In genomic region chr11:86099727-86100320, GRCh38 we compare ENCODE assay signal across 15 cellular contexts. TPM values are rescaled to one million over a fixed set of nuclear protein-coding genes. Genes with fewer than 3 reads are reported as not detected.
A peak's percentile ranks its signal among the peaks of the same experiment; 100 is the strongest.
DNase-seq lines count a peak whose midpoint lies in the region; ATAC-seq, FAIRE-seq and TF ChIP-seq lines count a peak whose summit lies in the region.
"Had no signal": no experiment of that assay in that cellular context is flagged by ENCODE, and none has a peak within 500 bp of the region (broad histone marks: within the 10 kb centered on the region; RNA-seq: fewer than 3 reads in every experiment).

No MANE protein-coding gene starts in this region.

- no peak overlapping the region for H3K27ac Mint-ChIP-seq in MCF 10A (ENCODE audit: low read depth, unreplicated experiment)
- H3K27ac Mint-ChIP-seq in HFFc6, result no peak overlapping the region
- H3K27ac Mint-ChIP-seq: activated CD8-positive, alpha-beta memory T cell treated with anti-CD3 and anti-CD28 coated beads, Interleukin-2, amount 10 ng/mL, durations not matched to agents 7 days and 5 days had no signal

- no peak overlapping the region for H3K4me3 Mint-ChIP-seq in MCF 10A (ENCODE audit: unreplicated experiment)
- H3K4me3 Mint-ChIP-seq in HFFc6, result no peak overlapping the region
- H3K4me3 Mint-ChIP-seq: activated CD8-positive, alpha-beta memory T cell treated with anti-CD3 and anti-CD28 coated beads, Interleukin-2, amount 10 ng/mL, durations not matched to agents 7 days and 5 days had no signal

- H3K4me3 ChIP-seq in breast epithelium (no peak overlapping the region), fibroblast of mammary gland (ENCODE audit: control insufficient read depth, low read depth, low read length) (no peak overlapping the region)

- no TSS peak for BruUV-seq in MCF 10A (replicated peaks; lab: Mats Ljungman, UMichigan)

- H3K4me1 ChIP-seq in breast epithelium, result no peaks in the 10 kb centered on the region

- peaks cover 11% of the 10 kb centered on the region for H3K4me1 Mint-ChIP-seq in MCF 10A (ENCODE audit: insufficient read depth, unreplicated experiment)
- peaks cover 33% of the 10 kb centered on the region for H3K4me1 Mint-ChIP-seq in HFFc6 (ENCODE audit: low read depth)
- H3K4me1 Mint-ChIP-seq: activated CD8-positive, alpha-beta memory T cell treated with anti-CD3 and anti-CD28 coated beads, Interleukin-2, amount 10 ng/mL, durations not matched to agents 7 days and 5 days had no signal

- POLR2A ChIA-PET in MCF 10A (lab: Yijun Ruan, JAX), result interaction anchor here (1.4 kb wide), 1 partner anchor 8 kb away, joined by 4 read pairs; no protein-coding TSS in a partner anchor

- no peaks in the 10 kb centered on the region for H3K9me3 ChIP-seq in breast epithelium

- no peak for FAIRE-seq in RCC 7860 (lab: Jason Lieb, UNC)

- TF ChIP-seq POLR2A in breast epithelium (IDR thresholded peaks at IDR 0.05), result no peak

- TF ChIP-seq CTCF in MCF 10A (IDR thresholded peaks at IDR 0.05; ENCODE audit: unreplicated experiment) (no peak), breast epithelium (IDR thresholded peaks at IDR 0.05) (no peak), fibroblast of mammary gland (conservative IDR thresholded peaks at IDR 0.05; ENCODE audit: control insufficient read depth, insufficient read depth, low read depth, low read length) (no peak), HFFc6 (IDR thresholded peaks at IDR 0.05) (no peak)

- H3K36me3 Mint-ChIP-seq in MCF 10A (ENCODE audit: insufficient read depth, unreplicated experiment) (no peaks in the 10 kb centered on the region), HFFc6 (ENCODE audit: low read depth) (no peaks in the 10 kb centered on the region)
- H3K36me3 Mint-ChIP-seq: activated CD8-positive, alpha-beta memory T cell treated with anti-CD3 and anti-CD28 coated beads, Interleukin-2, amount 10 ng/mL, durations not matched to agents 7 days and 5 days had no signal

- H3K27me3 Mint-ChIP-seq in MCF 10A (ENCODE audit: insufficient read depth, unreplicated experiment), result no peaks in the 10 kb centered on the region
- H3K27me3 Mint-ChIP-seq in HFFc6 (ENCODE audit: insufficient read depth), result no peaks in the 10 kb centered on the region
- H3K27me3 Mint-ChIP-seq: activated CD8-positive, alpha-beta memory T cell treated with anti-CD3 and anti-CD28 coated beads, Interleukin-2, amount 10 ng/mL, durations not matched to agents 7 days and 5 days had no signal

- peak; percentile 75 for DNase-seq in MCF 10A (ENCODE audit: unreplicated experiment)
- no peak for DNase-seq in breast epithelium (ENCODE audit: low spot score in 2 of 2)
- DNase-seq in RCC 7860 (ENCODE audit: low spot score), result peak; percentile 55
- peak; percentile 92 for DNase-seq in fibroblast of mammary gland (ENCODE audit: low read depth)
- no peak for DNase-seq in midbrain (lab: John Stamatoyannopoulos, UW)
- DNase-seq in COLO668 (lab: John Stamatoyannopoulos, UW; ENCODE audit: unreplicated experiment), result no peak
- no peak for DNase-seq in HFFc6
- DNase-seq: activated CD8-positive, alpha-beta memory T cell treated with anti-CD3 and anti-CD28 coated beads, Interleukin-2, amount 10 ng/mL, durations not matched to agents 7 days and 5 days; effector CD8-positive, alpha-beta T cell; NCI-H2029; occipital lobe; OCI-M1; stimulated activated CD4-positive, alpha-beta T cell treated with anti-CD3 and anti-CD28 coated beads, Interleukin-15, amount 100 ng/mL, for 24 hours; T-helper 9 cell had no signal

- no peaks in the 10 kb centered on the region for H3K9me3 Mint-ChIP-seq in MCF 10A (ENCODE audit: unreplicated experiment)
- no peaks in the 10 kb centered on the region for H3K9me3 Mint-ChIP-seq in HFFc6

- no peaks in the 10 kb centered on the region for H3K36me3 ChIP-seq in breast epithelium

- CTCF ChIA-PET in MCF 10A (lab: Yijun Ruan, JAX), result interaction anchor here (0.6 to 1.2 kb wide), 2 partner anchors 19 to 71 kb away, joined by 3 to 7 read pairs; no protein-coding TSS in a partner anchor

- intact Hi-C loops in MCF 10A (cut with micrococcal nuclease), result no loop called here
- intact Hi-C loops in breast epithelium (cut with DNase I; ENCODE audit: low total_unique reads), result no loop called here

- H3K27me3 ChIP-seq in breast epithelium, result no peaks in the 10 kb centered on the region

- no peak for ATAC-seq in GM21360 (IDR thresholded peaks at IDR 0.05; ENCODE audit: unreplicated experiment)
- ATAC-seq: activated CD8-positive, alpha-beta memory T cell treated with anti-CD3 and anti-CD28 coated beads, Interleukin-2, amount 10 ng/mL, durations not matched to agents 7 days and 5 days had no signal

- no peak overlapping the region for H3K27ac ChIP-seq in breast epithelium

RNA-seq across cellular contexts. Expression of gene PICALM, which starts 30.9 kb away (rescaled TPM):
- total RNA-seq in MCF 10A (2022), result 137 and 141 TPM in 2 replicates
- total RNA-seq in breast epithelium, result 100 to 1,000 TPM; 327 to 336 (median 328) TPM
- total RNA-seq in HFFc6 (2021; fragmentation: NEBNext Ultra II Directional; extraction: Animal tissue kit (Norgen Biotek cat#: 25700)), result 100 to 1,000 TPM; 193 to 267 (median 244) TPM

Comparison
In these comparisons a context has a peak if more than half of its experiments do, and no peak if none do; other contexts are left out.
1. DNase-seq: peak in MCF 10A (single experiment), RCC 7860 (single experiment) and fibroblast of mammary gland (single experiment); none in breast epithelium (0 of 2), midbrain (single experiment), COLO668 (single experiment) and HFFc6 (single experiment).